Comparison of ENCODE assay signal across 8 cellular contexts in genomic region chr5:173789031-173789920, GRCh38.
DNase-seq lines count a peak whose midpoint lies in the region; TF ChIP-seq lines count a peak whose summit lies in the region.

No MANE protein-coding gene starts in this region.

- no peak for TF ChIP-seq CTCF in HFFc6 (IDR thresholded peaks at IDR 0.05)

- no peaks in the 10 kb centered on the region for H3K9me3 ChIP-seq in muscle layer of duodenum (ENCODE audit: control insufficient read depth in 1 of 2, low read length in 2 of 2)

- H3K27ac ChIP-seq in muscle layer of duodenum (ENCODE audit: low read length), result peak overlapping the region; percentile 11

- POLR2A ChIA-PET in activated CD4-positive, alpha-beta memory T cell treated with anti-CD3 and anti-CD28 coated beads, Interleukin-2, amount 10 ng/mL, durations not matched to agents 7 days and 5 days (lab: Charles Lee), result interaction anchor here (1.4 kb wide), 1 partner anchor 100 kb away, joined by 3 read pairs; the partner anchor contains the start of gene CPEB4

- peak overlapping the region; percentile 72 for H3K27ac Mint-ChIP-seq in HFFc6
- no peak overlapping the region for H3K27ac Mint-ChIP-seq in activated CD4-positive, alpha-beta memory T cell treated with anti-CD3 and anti-CD28 coated beads, Interleukin-2, amount 10 ng/mL, durations not matched to agents 7 days and 5 days

- no peaks in the 10 kb centered on the region for H3K36me3 ChIP-seq in muscle layer of duodenum (ENCODE audit: control insufficient read depth in 1 of 2, insufficient read depth in 2 of 2, low read length in 2 of 2)

- CTCF ChIA-PET in activated CD4-positive, alpha-beta memory T cell treated with anti-CD3 and anti-CD28 coated beads, Interleukin-2, amount 10 ng/mL, durations not matched to agents 7 days and 5 days (lab: Charles Lee), result interaction anchor here (1.1 to 1.2 kb wide), 2 partner anchors 57 to 189 kb away, joined by 3 read pairs; no protein-coding TSS in a partner anchor

- no peaks in the 10 kb centered on the region for H3K27me3 ChIP-seq in muscle layer of duodenum (ENCODE audit: low read depth, low read length)

- H3K36me3 Mint-ChIP-seq in HFFc6 (ENCODE audit: low read depth), result no peaks in the 10 kb centered on the region
- no peaks in the 10 kb centered on the region for H3K36me3 Mint-ChIP-seq in activated CD4-positive, alpha-beta memory T cell treated with anti-CD3 and anti-CD28 coated beads, Interleukin-2, amount 10 ng/mL, durations not matched to agents 7 days and 5 days (ENCODE audit: low read depth)

- H3K27me3 Mint-ChIP-seq in HFFc6 (ENCODE audit: insufficient read depth), result no peaks in the 10 kb centered on the region; the same call in none of the 2 replicates
- no peaks in the 10 kb centered on the region for H3K27me3 Mint-ChIP-seq in activated CD4-positive, alpha-beta memory T cell treated with anti-CD3 and anti-CD28 coated beads, Interleukin-2, amount 10 ng/mL, durations not matched to agents 7 days and 5 days

- peak overlapping the region; percentile 8; the same call in 1 of the 2 replicates for H3K4me3 Mint-ChIP-seq in HFFc6
- H3K4me3 Mint-ChIP-seq in activated CD4-positive, alpha-beta memory T cell treated with anti-CD3 and anti-CD28 coated beads, Interleukin-2, amount 10 ng/mL, durations not matched to agents 7 days and 5 days, result no peak overlapping the region

- DNase-seq in EL (peak; percentile 91), HFFc6 (peak; percentile 74), NCI-H1417 (lab: John Stamatoyannopoulos, UW) (no peak), NAMALWA (ENCODE audit: low spot score) (no peak), NCI-H2171 (lab: John Stamatoyannopoulos, UW) (no peak), SW 1271 (lab: John Stamatoyannopoulos, UW) (no peak)
- peak; percentile 19 for DNase-seq in activated CD4-positive, alpha-beta memory T cell treated with anti-CD3 and anti-CD28 coated beads, Interleukin-2, amount 10 ng/mL, durations not matched to agents 7 days and 5 days

- H3K4me1 Mint-ChIP-seq in HFFc6 (ENCODE audit: low read depth), result peaks cover 35% of the 10 kb centered on the region
- peaks cover 22% of the 10 kb centered on the region for H3K4me1 Mint-ChIP-seq in activated CD4-positive, alpha-beta memory T cell treated with anti-CD3 and anti-CD28 coated beads, Interleukin-2, amount 10 ng/mL, durations not matched to agents 7 days and 5 days

- H3K4me3 ChIP-seq in muscle layer of duodenum (ENCODE audit: low read depth in 1 of 2, low read length in 2 of 2), result no peak overlapping the region

- peaks cover 0 to 4% of the 10 kb centered on the region in 2 donors for H3K4me1 ChIP-seq in muscle layer of duodenum (ENCODE audit: control insufficient read depth in 1 of 2, insufficient read depth in 2 of 2, low read length in 2 of 2)

- no peaks in the 10 kb centered on the region for H3K9me3 Mint-ChIP-seq in HFFc6
- H3K9me3 Mint-ChIP-seq in activated CD4-positive, alpha-beta memory T cell treated with anti-CD3 and anti-CD28 coated beads, Interleukin-2, amount 10 ng/mL, durations not matched to agents 7 days and 5 days, result no peaks in the 10 kb centered on the region

Comparison
In these comparisons a context has a peak if more than half of its experiments do, and no peak if none do; other contexts are left out.
1. DNase-seq: peak in EL (single experiment), HFFc6 (single experiment) and activated CD4-positive, alpha-beta memory T cell treated with anti-CD3 and anti-CD28 coated beads, Interleukin-2, amount 10 ng/mL, durations not matched to agents 7 days and 5 days (single experiment); none in NCI-H1417 (0 of 3), NAMALWA (single experiment), NCI-H2171 (single experiment) and SW 1271 (0 of 2).